ENCODE assay signal across 13 cellular contexts in genomic region chr1:6627841-6628545, GRCh38. TPM values are rescaled to one million over a fixed set of nuclear protein-coding genes. Genes with fewer than 3 reads are reported as not detected.
DNase-seq lines count a peak whose midpoint lies in the region; ATAC-seq and TF ChIP-seq lines count a peak whose summit lies in the region.
"Had no signal": no experiment of that assay in that cellular context is flagged by ENCODE, and none has a peak within 500 bp of the region (broad histone marks: within the 10 kb centered on the region; RNA-seq: fewer than 3 reads in every experiment).

No MANE protein-coding gene starts in this region.

- H3K27me3 ChIP-seq in mesenchymal stem cell (ENCODE audit: control insufficient read depth in 1 of 2, insufficient read depth in 1 of 2, low read length in 2 of 2) (no peaks in the 10 kb centered on the region), HAP-1 (ENCODE audit: low read depth) (no peaks in the 10 kb centered on the region)
- H3K27me3 ChIP-seq: MG63, tibial artery had no signal

- H2BK120ac ChIP-seq in mesenchymal stem cell (ENCODE audit: low read depth, low read length) = no peak overlapping the region

- no peak overlapping the region for H4K8ac ChIP-seq in mesenchymal stem cell (ENCODE audit: low read length)

- H3K4me3 ChIP-seq in mesenchymal stem cell (ENCODE audit: insufficient read depth in 1 of 2, low read depth in 1 of 2, low read length in 2 of 2) = peak overlapping the region in 1 of 2 experiments; percentile 14
- H3K4me3 ChIP-seq in HAP-1 = no peak overlapping the region
- H3K4me3 ChIP-seq: lung, MG63, tibial artery had no signal

- no peak overlapping the region for H2BK15ac ChIP-seq in mesenchymal stem cell (ENCODE audit: low read depth, poor library complexity, severe bottlenecking)

- H3K27me3 Mint-ChIP-seq in activated naive CD4-positive, alpha-beta T cell treated with anti-CD3 and anti-CD28 coated beads, Interleukin-2, amount 10 ng/mL, durations not matched to agents 7 days and 5 days = no peaks in the 10 kb centered on the region
- no peaks in the 10 kb centered on the region; the same call in 1 of the 2 replicates for H3K27me3 Mint-ChIP-seq in WTC11 (ENCODE audit: low read depth)
- H3K27me3 Mint-ChIP-seq in stimulated activated memory B cell treated with anti-CD40 and anti-IgM and Interleukin-4, amounts not matched to agents 10 μg/mL and 1 μg/mL and 100 μg/mL, for 72 hours = no peaks in the 10 kb centered on the region

- no peak for DNase-seq in activated naive CD4-positive, alpha-beta T cell treated with anti-CD3 and anti-CD28 coated beads, Interleukin-2, amount 10 ng/mL, durations not matched to agents 7 days and 5 days
- DNase-seq in activated naive CD4-positive, alpha-beta T cell treated with anti-CD3 and anti-CD28 coated beads, Interleukin-2, amount 50 U/mL, for 16 hours = no peak
- no peak for DNase-seq in WTC11 (ENCODE audit: low spot score)
- no peak for DNase-seq in mesenchymal stem cell
- no peak for DNase-seq in GM13976 (ENCODE audit: low spot score)
- no peak for DNase-seq in NCI-H2227 (lab: John Stamatoyannopoulos, UW; ENCODE audit: unreplicated experiment)
- no peak for DNase-seq in HAP-1 (ENCODE audit: low spot score in 2 of 2)
- DNase-seq: effector CD4-positive, alpha-beta T cell; MG63; SHP77 treated with DMSO at 0.1 percent for 48 hours; tibial artery had no signal

- in situ Hi-C loops in GM13976 (cut with MboI; ENCODE audit: low sequenced_read_pairs, unreplicated experiment) = no loop called here
- in situ Hi-C loops in HAP-1 (cut with MboI; ENCODE audit: low sequenced_read_pairs) = no loop called here

- peaks cover 33% of the 10 kb centered on the region for H3K4me1 Mint-ChIP-seq in activated naive CD4-positive, alpha-beta T cell treated with anti-CD3 and anti-CD28 coated beads, Interleukin-2, amount 10 ng/mL, durations not matched to agents 7 days and 5 days
- peaks cover 14% of the 10 kb centered on the region for H3K4me1 Mint-ChIP-seq in WTC11
- peaks cover 44% of the 10 kb centered on the region for H3K4me1 Mint-ChIP-seq in stimulated activated memory B cell treated with anti-CD40 and anti-IgM and Interleukin-4, amounts not matched to agents 10 μg/mL and 1 μg/mL and 100 μg/mL, for 72 hours

- H3K9me3 ChIP-seq in mesenchymal stem cell (ENCODE audit: control insufficient read depth, low read length) (no peaks in the 10 kb centered on the region), HAP-1 (no peaks in the 10 kb centered on the region)
- H3K9me3 ChIP-seq: MG63, tibial artery had no signal

- H2BK5ac ChIP-seq in mesenchymal stem cell (ENCODE audit: low read depth, low read length, poor library complexity, severe bottlenecking) = no peak overlapping the region

- peak overlapping the region in 1 of 2 experiments; percentile 14 for H3K23ac ChIP-seq in mesenchymal stem cell (ENCODE audit: low read length in 2 of 2)

- H2AFZ ChIP-seq in mesenchymal stem cell (ENCODE audit: low read depth, low read length) = no peak overlapping the region

- H4K91ac ChIP-seq in mesenchymal stem cell (ENCODE audit: low read length) = peak overlapping the region; percentile 43

- H3K4me2 ChIP-seq in mesenchymal stem cell (ENCODE audit: low read length, poor library complexity, severe bottlenecking) = no peak overlapping the region

- no peaks in the 10 kb centered on the region for H3K9me3 Mint-ChIP-seq in activated naive CD4-positive, alpha-beta T cell treated with anti-CD3 and anti-CD28 coated beads, Interleukin-2, amount 10 ng/mL, durations not matched to agents 7 days and 5 days
- H3K9me3 Mint-ChIP-seq in WTC11 = no peaks in the 10 kb centered on the region
- H3K9me3 Mint-ChIP-seq in stimulated activated memory B cell treated with anti-CD40 and anti-IgM and Interleukin-4, amounts not matched to agents 10 μg/mL and 1 μg/mL and 100 μg/mL, for 72 hours = no peaks in the 10 kb centered on the region

- H3K4me1 ChIP-seq in mesenchymal stem cell (ENCODE audit: control insufficient read depth, insufficient read depth, low read depth, low read length) = peaks cover 10% of the 10 kb centered on the region
- H3K4me1 ChIP-seq in HAP-1 = peaks cover 9% of the 10 kb centered on the region

- peaks cover 62 to 68% of the 10 kb centered on the region in 2 experiments for H3K36me3 ChIP-seq in mesenchymal stem cell (ENCODE audit: control insufficient read depth in 1 of 2, insufficient read depth in 2 of 2, low read depth in 1 of 2, low read length in 2 of 2)
- peaks cover 45% of the 10 kb centered on the region for H3K36me3 ChIP-seq in HAP-1 (replicated peaks)

- no peak overlapping the region for H3K18ac ChIP-seq in mesenchymal stem cell (ENCODE audit: low read depth in 1 of 2, low read length in 2 of 2)

- peaks cover 27% of the 10 kb centered on the region for H3K36me3 Mint-ChIP-seq in activated naive CD4-positive, alpha-beta T cell treated with anti-CD3 and anti-CD28 coated beads, Interleukin-2, amount 10 ng/mL, durations not matched to agents 7 days and 5 days
- H3K36me3 Mint-ChIP-seq in WTC11 = peaks cover 28% of the 10 kb centered on the region
- peaks cover 43% of the 10 kb centered on the region for H3K36me3 Mint-ChIP-seq in stimulated activated memory B cell treated with anti-CD40 and anti-IgM and Interleukin-4, amounts not matched to agents 10 μg/mL and 1 μg/mL and 100 μg/mL, for 72 hours

- no peak overlapping the region for H2AK5ac ChIP-seq in mesenchymal stem cell (ENCODE audit: low read length, severe bottlenecking)

- peak overlapping the region; percentile 2 for H3K4me3 Mint-ChIP-seq in activated naive CD4-positive, alpha-beta T cell treated with anti-CD3 and anti-CD28 coated beads, Interleukin-2, amount 10 ng/mL, durations not matched to agents 7 days and 5 days
- peak overlapping the region; percentile 41; the same call in 1 of the 2 replicates for H3K4me3 Mint-ChIP-seq in WTC11
- peak overlapping the region; percentile 9 for H3K4me3 Mint-ChIP-seq in stimulated activated memory B cell treated with anti-CD40 and anti-IgM and Interleukin-4, amounts not matched to agents 10 μg/mL and 1 μg/mL and 100 μg/mL, for 72 hours

- peaks cover 40% of the 10 kb centered on the region for H3K79me1 ChIP-seq in mesenchymal stem cell (replicated peaks; ENCODE audit: low read length, poor library complexity, severe bottlenecking)

- ATAC-seq in WTC11 = no peak
- ATAC-seq in stimulated activated memory B cell treated with anti-CD40 and anti-IgM and Interleukin-4, amounts not matched to agents 10 μg/mL and 1 μg/mL and 100 μg/mL, for 72 hours = no peak

- CTCF ChIA-PET in activated naive CD4-positive, alpha-beta T cell treated with anti-CD3 and anti-CD28 coated beads, Interleukin-2, amount 10 ng/mL, durations not matched to agents 7 days and 5 days (lab: Charles Lee) = interaction anchor here (2.9 kb wide), 1 partner anchor 18 kb away, joined by 12 read pairs; no protein-coding TSS in a partner anchor
- CTCF ChIA-PET in WTC11 (lab: Charles Lee) = no interaction called here

- H3K27ac Mint-ChIP-seq in activated naive CD4-positive, alpha-beta T cell treated with anti-CD3 and anti-CD28 coated beads, Interleukin-2, amount 10 ng/mL, durations not matched to agents 7 days and 5 days = no peak overlapping the region
- peak overlapping the region; percentile 9 for H3K27ac Mint-ChIP-seq in WTC11
- H3K27ac Mint-ChIP-seq in stimulated activated memory B cell treated with anti-CD40 and anti-IgM and Interleukin-4, amounts not matched to agents 10 μg/mL and 1 μg/mL and 100 μg/mL, for 72 hours = peak overlapping the region; percentile 5

- no peak overlapping the region for H3K9ac ChIP-seq in mesenchymal stem cell (ENCODE audit: low read length)

- H2BK12ac ChIP-seq in mesenchymal stem cell (ENCODE audit: low read length in 2 of 2) = no peak overlapping the region

- H3K27ac ChIP-seq in mesenchymal stem cell (ENCODE audit: low read length, poor library complexity, severe bottlenecking) = no peak overlapping the region
- H3K27ac ChIP-seq: tibial artery had no signal

- no peak overlapping the region for H3K4ac ChIP-seq in mesenchymal stem cell (ENCODE audit: low read depth in 1 of 2, low read length in 2 of 2)

- H3K14ac ChIP-seq in mesenchymal stem cell (ENCODE audit: low read length in 2 of 2) = no peak overlapping the region

- TF ChIP-seq CTCF in WTC11 (IDR thresholded peaks at IDR 0.05) = no peak
- TF ChIP-seq CTCF in GM13976 (IDR thresholded peaks at IDR 0.05; ENCODE audit: borderline replicate concordance, control extremely low read depth, extremely low read depth, insufficient read depth, missing control alignments) = no peak

- POLR2A ChIA-PET in WTC11 (lab: Charles Lee) = no interaction called here

- 97% methylated on average over 21 of the region's 21 CpGs for WGBS in mesenchymal stem cell

TF ChIP-seq in WTC11, 78 proteins besides CTCF, POLR2A, EP300 and RAD21 (continues in another document):
- TF ChIP-seq SP1 (CRISPR knock-in tag; conservative IDR thresholded peaks at IDR 0.05) (no peak), OVOL2 (CRISPR knock-in tag; IDR thresholded peaks at IDR 0.05; ENCODE audit: borderline replicate concordance) (no peak), GTF2I (CRISPR knock-in tag; conservative IDR thresholded peaks at IDR 0.05) (no peak), ZNF396 (CRISPR knock-in tag; IDR thresholded peaks at IDR 0.05; ENCODE audit: borderline replicate concordance) (no peak), CREB1 (CRISPR knock-in tag; IDR thresholded peaks at IDR 0.05) (no peak), KAT7 (CRISPR knock-in tag; IDR thresholded peaks at IDR 0.05; ENCODE audit: borderline replicate concordance) (no peak), RORB (CRISPR knock-in tag; IDR thresholded peaks at IDR 0.05) (no peak)
- TF ChIP-seq, protein P1, sequence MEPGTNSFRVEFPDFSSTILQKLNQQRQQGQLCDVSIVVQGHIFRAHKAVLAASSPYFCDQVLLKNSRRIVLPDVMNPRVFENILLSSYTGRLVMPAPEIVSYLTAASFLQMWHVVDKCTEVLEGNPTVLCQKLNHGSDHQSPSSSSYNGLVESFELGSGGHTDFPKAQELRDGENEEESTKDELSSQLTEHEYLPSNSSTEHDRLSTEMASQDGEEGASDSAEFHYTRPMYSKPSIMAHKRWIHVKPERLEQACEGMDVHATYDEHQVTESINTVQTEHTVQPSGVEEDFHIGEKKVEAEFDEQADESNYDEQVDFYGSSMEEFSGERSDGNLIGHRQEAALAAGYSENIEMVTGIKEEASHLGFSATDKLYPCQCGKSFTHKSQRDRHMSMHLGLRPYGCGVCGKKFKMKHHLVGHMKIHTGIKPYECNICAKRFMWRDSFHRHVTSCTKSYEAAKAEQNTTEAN (CRISPR knock-in tag; IDR thresholded peaks at IDR 0.05) = no peak

RNA-seq across cellular contexts. Expression of gene THAP3, which starts 3.3 kb away (rescaled TPM):
- total RNA-seq in WTC11 (2021) = 14.8 to 17.4 TPM (median 15.0 TPM) in 3 replicates
- 13.9 TPM for polyA plus RNA-seq in mesenchymal stem cell (2013, experiment 1 of 2)
- polyA plus RNA-seq in mesenchymal stem cell (2013, experiment 2 of 2) = 12.8 TPM

RNA-seq across cellular contexts. Expression of gene PHF13, which starts 14.5 kb away (rescaled TPM):
- 39.6 to 40.0 TPM (median 40.0 TPM) in 3 replicates for total RNA-seq in WTC11 (2021)
- 16.0 TPM for polyA plus RNA-seq in mesenchymal stem cell (2013, experiment 1 of 2)
- 15.7 TPM for polyA plus RNA-seq in mesenchymal stem cell (2013, experiment 2 of 2)

RNA-seq across cellular contexts. Expression of gene KLHL21, which starts 25.3 kb away (rescaled TPM):
- 15.1 to 17.6 TPM (median 15.3 TPM) in 3 replicates for total RNA-seq in WTC11 (2021)
- polyA plus RNA-seq in mesenchymal stem cell (2013, experiment 1 of 2) = 10.4 TPM
- 10.7 TPM for polyA plus RNA-seq in mesenchymal stem cell (2013, experiment 2 of 2)

RNA-seq across cellular contexts. Expression of gene ZBTB48, which starts 48.2 kb away (rescaled TPM):
- total RNA-seq in WTC11 (2021) = 29.1 to 37.5 TPM (median 31.0 TPM) in 3 replicates
- 12.8 TPM for polyA plus RNA-seq in mesenchymal stem cell (2013, experiment 1 of 2)
- polyA plus RNA-seq in mesenchymal stem cell (2013, experiment 2 of 2) = 11.6 TPM
